Comparison of ENCODE assay signal across 18 cellular contexts in the genomic region with DNA sequence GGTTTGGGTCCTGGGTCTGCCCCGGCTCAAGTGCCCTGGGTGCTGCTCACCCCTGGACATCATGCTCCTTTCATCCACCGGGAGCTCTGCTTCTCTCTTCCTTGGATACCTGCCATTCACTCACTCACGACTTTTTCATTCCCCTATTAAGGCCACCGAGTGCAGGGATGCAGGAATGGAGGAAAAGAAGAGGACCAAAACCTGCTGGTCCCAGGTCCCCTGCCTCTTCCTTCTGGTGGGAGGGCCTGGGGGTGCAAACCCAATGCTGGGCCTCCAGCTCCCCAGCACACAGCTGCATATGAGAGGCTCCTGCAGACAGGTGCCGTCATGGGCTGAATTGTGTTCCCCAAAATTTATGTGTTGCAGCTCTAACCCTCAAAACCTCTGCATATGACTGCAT. TPM values are rescaled to one million over a fixed set of nuclear protein-coding genes. Genes with fewer than 3 reads are reported as not detected.
DNase-seq lines count a peak whose midpoint lies in the region; ATAC-seq, FAIRE-seq and TF ChIP-seq lines count a peak whose summit lies in the region.
"Had no signal": no experiment of that assay in that cellular context is flagged by ENCODE, and none has a peak within 500 bp of the region (broad histone marks: within the 10 kb centered on the region; RNA-seq: fewer than 3 reads in every experiment).

No MANE protein-coding gene starts in this region.

- no peak overlapping the region for H2BK5ac ChIP-seq in neuronal stem cell (ENCODE audit: low read length)

- H3K79me2 ChIP-seq in GM23338 (replicated peaks; ENCODE audit: insufficient read depth), result no peaks in the 10 kb centered on the region
- H3K79me2 ChIP-seq in GM12878 (ENCODE audit: control insufficient read depth, insufficient read depth, low read length), result no peaks in the 10 kb centered on the region

- H3K18ac ChIP-seq in neuronal stem cell (ENCODE audit: low read length), result no peak overlapping the region

- H2BK120ac ChIP-seq in neuronal stem cell (ENCODE audit: low read depth, low read length), result no peak overlapping the region

- H2AK5ac ChIP-seq in neuronal stem cell (ENCODE audit: low read depth, low read length), result peak overlapping the region; percentile 17

- no peak for TF ChIP-seq EP300 in GM12878 (IDR thresholded peaks at IDR 0.05; ENCODE audit: borderline replicate concordance in 1 of 2, control insufficient read depth in 1 of 2, low read depth in 2 of 2, low read length in 2 of 2)

- POLR2A ChIA-PET in GM12878 (lab: Charles Lee), result interaction anchor here (1.2 kb wide), 1 partner anchor 12 kb away, joined by 4 read pairs; no protein-coding TSS in a partner anchor

- peaks cover 14% of the 10 kb centered on the region for H3K27me3 Mint-ChIP-seq in GM23338 (ENCODE audit: insufficient read depth, low read depth, poor library complexity)
- H3K27me3 Mint-ChIP-seq in stimulated activated memory B cell treated with anti-CD40 and anti-IgM and Interleukin-4, amounts not matched to agents 10 μg/mL and 1 μg/mL and 100 μg/mL, for 72 hours, result peaks cover 24% of the 10 kb centered on the region

- CTCF ChIA-PET in GM12878 (lab: Yijun Ruan, JAX), result interaction anchor here (0.8 to 1.5 kb wide), 4 partner anchors 15 to 157 kb away, joined by 3 to 5 read pairs (median 3); no protein-coding TSS in a partner anchor

- no peak overlapping the region for H3K27ac Mint-ChIP-seq in GM23338
- H3K27ac Mint-ChIP-seq in stimulated activated memory B cell treated with anti-CD40 and anti-IgM and Interleukin-4, amounts not matched to agents 10 μg/mL and 1 μg/mL and 100 μg/mL, for 72 hours, result peak overlapping the region; percentile 73
- H3K27ac Mint-ChIP-seq: B cell; CD8-positive, alpha-beta T cell; H9 had no signal

- TF ChIP-seq CTCF in GM23338 (conservative IDR thresholded peaks at IDR 0.05; ENCODE audit: low read depth in 2 of 2), result no peak
- TF ChIP-seq CTCF in GM12878 (IDR thresholded peaks at IDR 0.05 in 2 of 3, conservative IDR thresholded peaks at IDR 0.05 in 1 of 3; ENCODE audit: control insufficient read depth in 2 of 3, extremely low read depth in 1 of 3, insufficient read depth in 1 of 3, low read depth in 3 of 3, low read length in 3 of 3), result no peak

- no peaks in the 10 kb centered on the region for H3K36me3 ChIP-seq in GM23338 (ENCODE audit: insufficient read depth)
- no peaks in the 10 kb centered on the region for H3K36me3 ChIP-seq in GM12878 (ENCODE audit: control insufficient read depth in 2 of 2, insufficient read depth in 2 of 2, low read length in 1 of 2)
- no peaks in the 10 kb centered on the region for H3K36me3 ChIP-seq in neuronal stem cell (replicated peaks in 1 of 2; ENCODE audit: control insufficient read depth in 2 of 2, insufficient read depth in 2 of 2, low read length in 2 of 2)
- H3K36me3 ChIP-seq: BLaER1 treated with 17β-estradiol and CSF1 and Interleukin-3, amounts not matched to agents 10 nM and 100 nM had no signal

- no peak overlapping the region for H3K23ac ChIP-seq in neuronal stem cell (ENCODE audit: low read depth, low read length, poor library complexity)

- H3K4me3 Mint-ChIP-seq in GM23338, result no peak overlapping the region
- H3K4me3 Mint-ChIP-seq in stimulated activated memory B cell treated with anti-CD40 and anti-IgM and Interleukin-4, amounts not matched to agents 10 μg/mL and 1 μg/mL and 100 μg/mL, for 72 hours, result no peak overlapping the region
- H3K4me3 Mint-ChIP-seq: B cell; CD8-positive, alpha-beta T cell; H9 had no signal

- intact Hi-C loops in GM12878 (cut with micrococcal nuclease; ENCODE audit: unreplicated experiment), result loop anchor here (10.0 kb wide), 1 partner anchor 152 kb away; no protein-coding TSS in a partner anchor

- no peak overlapping the region for H4K91ac ChIP-seq in neuronal stem cell (ENCODE audit: low read depth, low read length, poor library complexity)

- no peak overlapping the region for H2AFZ ChIP-seq in GM23338
- no peak overlapping the region for H2AFZ ChIP-seq in GM12878 (ENCODE audit: control insufficient read depth, low read depth, low read length)
- H2AFZ ChIP-seq in neuronal stem cell (ENCODE audit: low read length), result no peak overlapping the region

- no peak for ATAC-seq in GM23338
- no peak for ATAC-seq in GM12878
- ATAC-seq in stimulated activated memory B cell treated with anti-CD40 and anti-IgM and Interleukin-4, amounts not matched to agents 10 μg/mL and 1 μg/mL and 100 μg/mL, for 72 hours, result no peak
- no peak for ATAC-seq in HG03280 (IDR thresholded peaks at IDR 0.05; ENCODE audit: unreplicated experiment)
- ATAC-seq: CD8-positive, alpha-beta T cell had no signal

- H3K4me2 ChIP-seq in GM23338, result peak overlapping the region; percentile 42; the same call in 1 of the 2 replicates
- H3K4me2 ChIP-seq in GM12878 (ENCODE audit: control insufficient read depth, insufficient read depth), result no peak overlapping the region
- H3K4me2 ChIP-seq in neuronal stem cell (ENCODE audit: insufficient read depth, low read length, poor library complexity, severe bottlenecking), result no peak overlapping the region
- H3K4me2 ChIP-seq: BLaER1 treated with 17β-estradiol and CSF1 and Interleukin-3, amounts not matched to agents 10 nM and 100 nM had no signal

- TF ChIP-seq POLR2A in GM12878 (IDR thresholded peaks at IDR 0.05; ENCODE audit: low read depth, low read length) (no peak), GM12892 (IDR thresholded peaks at IDR 0.05; ENCODE audit: low read depth, low read length) (no peak)

- H3K14ac ChIP-seq in neuronal stem cell (ENCODE audit: low read length), result no peak overlapping the region

- H3K9ac ChIP-seq in GM12878 (ENCODE audit: control insufficient read depth, insufficient read depth, low read length) (no peak overlapping the region), neuronal stem cell (ENCODE audit: low read depth, low read length, poor library complexity) (no peak overlapping the region)
- H3K9ac ChIP-seq: BLaER1 treated with 17β-estradiol and CSF1 and Interleukin-3, amounts not matched to agents 10 nM and 100 nM had no signal

- no peak overlapping the region for H2BK15ac ChIP-seq in neuronal stem cell (ENCODE audit: low read length)

- no TSS peak for BruUV-seq in GM12878 (replicated peaks; lab: Mats Ljungman, UMichigan)

- H3K79me1 ChIP-seq in neuronal stem cell (ENCODE audit: low read depth, low read length), result no peaks in the 10 kb centered on the region

- H3K36me3 Mint-ChIP-seq in GM23338 (ENCODE audit: low read depth), result peaks cover 12% of the 10 kb centered on the region
- peaks cover 6% of the 10 kb centered on the region for H3K36me3 Mint-ChIP-seq in stimulated activated memory B cell treated with anti-CD40 and anti-IgM and Interleukin-4, amounts not matched to agents 10 μg/mL and 1 μg/mL and 100 μg/mL, for 72 hours
- H3K36me3 Mint-ChIP-seq: CD8-positive, alpha-beta T cell had no signal

- in situ Hi-C loops in GM12878 (cut with MboI), result no loop called here

- H3K27me3 ChIP-seq in GM23338 (ENCODE audit: insufficient read depth), result no peaks in the 10 kb centered on the region
- no peaks in the 10 kb centered on the region for H3K27me3 ChIP-seq in GM12878 (replicated peaks in 1 of 2; ENCODE audit: control insufficient read depth in 2 of 2, insufficient read depth in 2 of 2, low read length in 1 of 2)
- H3K27me3 ChIP-seq in neuronal stem cell (ENCODE audit: control insufficient read depth in 3 of 3, insufficient read depth in 3 of 3, low read depth in 1 of 3, low read length in 3 of 3), result no peaks in the 10 kb centered on the region
- H3K27me3 ChIP-seq: BLaER1 treated with 17β-estradiol and CSF1 and Interleukin-3, amounts not matched to agents 10 nM and 100 nM had no signal

- no peak overlapping the region for H2BK12ac ChIP-seq in neuronal stem cell (ENCODE audit: low read length)

- no peaks in the 10 kb centered on the region for H3F3A ChIP-seq in GM23338 (replicated peaks; ENCODE audit: low read depth)

- peaks cover 17% of the 10 kb centered on the region for H3K4me1 ChIP-seq in GM23338 (ENCODE audit: insufficient read depth)
- H3K4me1 ChIP-seq in GM12878 (ENCODE audit: control insufficient read depth, insufficient read depth, low read length), result peaks cover 18% of the 10 kb centered on the region
- peaks cover 0 to 6% of the 10 kb centered on the region in 2 donors for H3K4me1 ChIP-seq in neuronal stem cell (ENCODE audit: control insufficient read depth in 2 of 2, insufficient read depth in 1 of 2, low read depth in 1 of 2, low read length in 2 of 2)

- H3K9me2 ChIP-seq in GM23338 (ENCODE audit: insufficient read depth), result 0 out of 2 replicates have a peak, but pooled peaks cover 2% of the 10 kb centered on the region

- RAD21 ChIA-PET in GM12878 (lab: Charles Lee; ENCODE audit: unreplicated experiment), result interaction anchor here (1.2 to 3.1 kb wide), 6 partner anchors 14 to 101 kb away, joined by 3 to 26 read pairs (median 4); a partner anchor contains a TSS

- TF ChIP-seq RAD21 in GM12878 (IDR thresholded peaks at IDR 0.05; ENCODE audit: insufficient read depth, low read depth, low read length), result no peak

- H3K27ac ChIP-seq in GM23338 (ENCODE audit: low read depth) (no peak overlapping the region), GM12878 (ENCODE audit: control insufficient read depth, insufficient read depth) (peak overlapping the region; percentile 77), neuronal stem cell (replicated peaks; ENCODE audit: low read length) (no peak overlapping the region)
- H3K27ac ChIP-seq: BLaER1 treated with 17β-estradiol and CSF1 and Interleukin-3, amounts not matched to agents 10 nM and 100 nM had no signal

- H3K4me3 ChIP-seq in GM23338, result no peak overlapping the region
- H3K4me3 ChIP-seq in GM12878, result no peak overlapping the region
- no peak overlapping the region for H3K4me3 ChIP-seq in neuronal stem cell (ENCODE audit: low read length in 2 of 2)
- H3K4me3 ChIP-seq: BLaER1 treated with 17β-estradiol and CSF1 and Interleukin-3, amounts not matched to agents 10 nM and 100 nM had no signal

- SMC1A ChIA-PET in GM12878 (lab: Charles Lee; ENCODE audit: uncharacterized antibody, unreplicated experiment), result interaction anchor here (0.7 to 4.8 kb wide), 10 partner anchors 13 to 387 kb away, joined by 3 to 27 read pairs (median 6); a partner anchor contains a TSS

- FAIRE-seq in GM12878 (lab: Jason Lieb, UNC), result no peak
- FAIRE-seq in GM12892 (lab: Jason Lieb, UNC), result no peak
- FAIRE-seq: GM12891, GM18507 had no signal

- no peak overlapping the region for H3K4ac ChIP-seq in neuronal stem cell (ENCODE audit: low read length)

- H3K9me3 ChIP-seq in GM12878 (replicated peaks; ENCODE audit: control insufficient read depth, insufficient read depth, low read length) (peaks cover 17% of the 10 kb centered on the region), neuronal stem cell (replicated peaks in 1 of 2; ENCODE audit: control insufficient read depth in 2 of 2, insufficient read depth in 1 of 2, low read depth in 1 of 2, low read length in 2 of 2) (peaks cover 4 to 6% of the 10 kb centered on the region in 2 donors)

- DNase-seq in GM23338 (ENCODE audit: low spot score), result no peak
- DNase-seq in GM12878 (ENCODE audit: low read depth, low spot score), result no peak
- no peak for DNase-seq in neuronal stem cell (ENCODE audit: low spot score)
- no peak for DNase-seq in NCI-H1694 (lab: John Stamatoyannopoulos, UW)
- no peak for DNase-seq in GM12892 (ENCODE audit: insufficient read length)
- DNase-seq: Calu3; CD8-positive, alpha-beta T cell; DMS53; DND-41; EL; GOT3; H9 had no signal

- peaks cover 18% of the 10 kb centered on the region for H3K4me1 Mint-ChIP-seq in GM23338
- peaks cover 23% of the 10 kb centered on the region for H3K4me1 Mint-ChIP-seq in stimulated activated memory B cell treated with anti-CD40 and anti-IgM and Interleukin-4, amounts not matched to agents 10 μg/mL and 1 μg/mL and 100 μg/mL, for 72 hours
- H3K4me1 Mint-ChIP-seq: B cell had no signal

- WGBS in GM12878 (ENCODE audit: insufficient coverage, insufficient replicate concordance, low lambda C conversion rate, missing lambda C conversion rate), result 76% methylated on average over 5 of the region's 5 CpGs
- no CpG with 5 or more reads among the region's 5 CpGs for WGBS in neuronal stem cell (ENCODE audit: extremely low coverage in 2 of 2, insufficient read length in 2 of 2, insufficient replicate concordance in 1 of 2), 2 donors

- H4K20me1 ChIP-seq in GM23338 (replicated peaks; ENCODE audit: insufficient read depth) (no peaks in the 10 kb centered on the region), GM12878 (ENCODE audit: control insufficient read depth, insufficient read depth) (no peaks in the 10 kb centered on the region)
- H4K20me1 ChIP-seq: BLaER1 treated with 17β-estradiol and CSF1 and Interleukin-3, amounts not matched to agents 10 nM and 100 nM had no signal

- peaks cover 47% of the 10 kb centered on the region for H3K9me3 Mint-ChIP-seq in GM23338
- H3K9me3 Mint-ChIP-seq in stimulated activated memory B cell treated with anti-CD40 and anti-IgM and Interleukin-4, amounts not matched to agents 10 μg/mL and 1 μg/mL and 100 μg/mL, for 72 hours, result peaks cover 19% of the 10 kb centered on the region

- no peak overlapping the region for H4K8ac ChIP-seq in neuronal stem cell (ENCODE audit: low read depth, low read length)

RNA-seq across cellular contexts. Expression of a gene that starts 36.8 kb away (rescaled TPM):
- 0.14 and 0.70 TPM in 2 replicates for total RNA-seq in GM23338 (2014; rRNA removed; shearing (Covaris generic))
- 0.19 TPM in 1 of 2 replicates, not detected in the other for polyA plus RNA-seq in GM23338 (2016; fragmentation: Nextera tagmentation; extraction: Ambion mirVana)
- total RNA-seq in GM12878 (2013; cell fraction: nucleolus; rRNA removed), result 0.63 and 2.6 TPM in 2 replicates
- 0.40 TPM in 1 of 2 replicates, not detected in the other for total RNA-seq in GM12878 (2014; rRNA removed)
- total RNA-seq in GM12878 (2014; rRNA removed; fragmentation: Illumina TruSeq; extraction: Trizol), result 0.13 TPM in 1 of 2 replicates, not detected in the other
- total RNA-seq in GM12878 (2021), result 0.18 and 0.53 TPM in 2 replicates
- 0.10 TPM for polyA plus RNA-seq in GM12878 (2011; ENCODE audit: low read depth)
- polyA plus RNA-seq in GM12878 (2011; rRNA removed), result 0.26 and 0.72 TPM in 2 replicates
- polyA plus RNA-seq in GM12878 (2011; cell fraction: cytosol; rRNA removed), result 0.30 and 0.33 TPM in 2 replicates
- 0.44 and 0.73 TPM in 2 replicates for polyA plus RNA-seq in GM12878 (2011; cell fraction: nucleus; rRNA removed)
- 0.52 and 0.55 TPM in 2 replicates for polyA plus RNA-seq in GM12878 (2012)
- 0.40 and 0.51 TPM in 2 replicates for polyA plus RNA-seq in GM12878 (2014; fragmentation: Illumina TruSeq; extraction: Trizol)
- polyA plus RNA-seq in GM12878 (2014; fragmentation: Nextera tagmentation; extraction: Ambion mirVana), result under 1 TPM in 1 of 2 experiments, not detected in 1; 0.05 TPM
- polyA plus RNA-seq in GM12878 (2014; rRNA removed), result 0.19 and 0.29 TPM in 2 replicates
- not detected for polyA plus RNA-seq in GM12878 (2016; fragmentation: Nextera tagmentation; extraction: Ambion mirVana)
- 0.22 and 0.57 TPM in 2 replicates for polyA minus RNA-seq in GM12878 (2011; rRNA and poly(A)+ RNA removed)
- polyA minus RNA-seq in GM12878 (2011; cell fraction: cytosol; rRNA and poly(A)+ RNA removed), result not detected in 2 replicates
- 0.73 TPM in 1 of 2 replicates, not detected in the other for polyA minus RNA-seq in GM12878 (2011; cell fraction: nucleus; rRNA and poly(A)+ RNA removed)
- 0.08 TPM for polyA plus RNA-seq in neuronal stem cell (2013, experiment 1 of 2)
- 0.26 TPM for polyA plus RNA-seq in neuronal stem cell (2013, experiment 2 of 2)
- 0.34 TPM for polyA plus RNA-seq in GM12892 (2012; ENCODE audit: missing spikeins)
- total RNA-seq: B cell had no signal
